8 cellular contexts compared by ENCODE assay signal in genomic region chr6:28865551-28866341, GRCh38. TPM values are rescaled to one million over a fixed set of nuclear protein-coding genes. Genes with fewer than 3 reads are reported as not detected.
A peak's percentile ranks its signal among the peaks of the same experiment; 100 is the strongest.
DNase-seq lines count a peak whose midpoint lies in the region; ATAC-seq and TF ChIP-seq lines count a peak whose summit lies in the region.
"Not testable (repeated sequence)": the region's sequence is repeated elsewhere in the genome, so short reads cannot be mapped to it uniquely, and the experiment has no call there.

No MANE protein-coding gene starts in this region.

- peak overlapping the region; percentile 81 for H3K4me3 ChIP-seq in lower lobe of right lung

- H3K27me3 ChIP-seq in lower lobe of right lung (ENCODE audit: low read depth): not testable (repeated sequence)

- peak; percentile 1 for ATAC-seq in GM19023 (IDR thresholded peaks at IDR 0.05; ENCODE audit: unreplicated experiment)
- ATAC-seq in lower lobe of right lung: not testable (repeated sequence)

- intact Hi-C loops in lower lobe of right lung (cut with DNase I): not testable (repeated sequence)

- H3K9me3 ChIP-seq in lower lobe of right lung: not testable (repeated sequence)

- in situ Hi-C loops in SK-MEL-5 (cut with HindIII; ENCODE audit: low pct_unique_long_range_greater_than_20kb, low sequenced_read_pairs): not testable (repeated sequence)

- H3K36me3 ChIP-seq in lower lobe of right lung: not testable (repeated sequence)

- H3K27ac ChIP-seq in 22Rv1 (peak overlapping the region; percentile 93), lower lobe of right lung (peak overlapping the region; percentile 91)

- peak; percentile 13 for DNase-seq in NCI-H1436 (lab: John Stamatoyannopoulos, UW)
- DNase-seq in SK-MEL-5 (ENCODE audit: low read depth, low spot score): peak; percentile 92
- DNase-seq in activated T-cell treated with anti-CD3 and anti-CD28 coated beads, Interleukin-2, amount 50 U/mL, for 1 hour: peak; percentile 46
- peak; percentile 50 for DNase-seq in effector CD8-positive, alpha-beta T cell (lab: John Stamatoyannopoulos, UW)
- DNase-seq in lower lobe of right lung: not testable (repeated sequence)
- DNase-seq in stimulated activated CD4-positive, alpha-beta T cell treated with anti-CD3 and anti-CD28 coated beads, Interleukin-12 subunit alpha, Interleukin-12 subunit beta, amount 100 ng/mL, for 48 hours (ENCODE audit: low read depth in 2 of 3, low spot score in 1 of 3): peak; percentile 36 to 71 (median 64)

- peaks cover 14% of the 10 kb centered on the region for H3K4me1 ChIP-seq in lower lobe of right lung

- TF ChIP-seq CTCF in 22Rv1 (IDR thresholded peaks at IDR 0.05); lower lobe of right lung (IDR thresholded peaks at IDR 0.05): not testable (repeated sequence)

RNA-seq across cellular contexts. Expression of gene TRIM27, which starts 58.0 kb away (rescaled TPM):
- total RNA-seq in SK-MEL-5 (2014; rRNA removed; shearing (Covaris generic)): 66.2 and 76.2 TPM in 2 replicates
- 52.3 and 57.8 TPM in 2 replicates for polyA plus RNA-seq in SK-MEL-5 (2015; cell fraction: cytosol; rRNA removed)
- 103 and 120 TPM in 2 replicates for polyA plus RNA-seq in SK-MEL-5 (2015; cell fraction: nucleus; rRNA removed)
- 46.6 TPM for total RNA-seq in lower lobe of right lung
